ENCODE assay signal across 9 cellular contexts in genomic region chr1:170987397-170987796, GRCh38. TPM values are rescaled to one million over a fixed set of nuclear protein-coding genes. Genes with fewer than 3 reads are reported as not detected.
"Had no signal": no experiment of that assay in that cellular context is flagged by ENCODE, and none has a peak within 500 bp of the region (broad histone marks: within the 10 kb centered on the region; RNA-seq: fewer than 3 reads in every experiment).

No MANE protein-coding gene starts in this region.

- H3K9ac ChIP-seq: KMS-11 had no signal

- DNase-seq: H9, HCEC 1CT, KBM-7 had no signal

- H3K27ac ChIP-seq: KMS-11 had no signal

- H2AFZ ChIP-seq: GM23338 had no signal

- ATAC-seq: GM23338 had no signal

- H3K4me3 ChIP-seq: GM23338 had no signal

- H3K4me2 ChIP-seq: GM23338, KMS-11 had no signal

- FAIRE-seq: H1, H54 had no signal

RNA-seq across cellular contexts. Expression of gene MROH9, which starts 52.1 kb away (rescaled TPM):
- total RNA-seq: GM23338, H1, H9, HT-29 had no signal
- polyA plus RNA-seq: H1, IgD-negative memory B cell had no signal
